In genomic region chr15:95205101-95205500, GRCh38 we compare ENCODE assay signal across 28 cellular contexts.
DNase-seq lines count a peak whose midpoint lies in the region; ATAC-seq, FAIRE-seq and TF ChIP-seq lines count a peak whose summit lies in the region.
"Had no signal": no experiment of that assay in that cellular context is flagged by ENCODE, and none has a peak within 500 bp of the region (broad histone marks: within the 10 kb centered on the region; RNA-seq: fewer than 3 reads in every experiment).

No MANE protein-coding gene starts in this region.

- peak overlapping the region; percentile 79 for H3K27ac Mint-ChIP-seq in type B pancreatic cell
- H3K27ac Mint-ChIP-seq in stimulated activated memory B cell treated with anti-CD40 and anti-IgM and Interleukin-4, amounts not matched to agents 10 μg/mL and 1 μg/mL and 100 μg/mL, for 72 hours: no peak overlapping the region
- H3K27ac Mint-ChIP-seq: CD14-positive monocyte; CD4-positive, alpha-beta memory T cell; CD4-positive, CD25-positive, alpha-beta regulatory T cell; CD8-positive, alpha-beta memory T cell had no signal

- no peak for TF ChIP-seq CTCF in bronchial epithelial cell (IDR thresholded peaks at IDR 0.05; ENCODE audit: insufficient read depth, low read length, severe bottlenecking)
- TF ChIP-seq CTCF in epithelial cell of esophagus (IDR thresholded peaks at IDR 0.05; ENCODE audit: insufficient read depth, low read depth, low read length, missing control alignments): no peak
- TF ChIP-seq CTCF in type B pancreatic cell (conservative IDR thresholded peaks at IDR 0.05): no peak

- peaks cover 19% of the 10 kb centered on the region for H3K36me3 Mint-ChIP-seq in type B pancreatic cell
- H3K36me3 Mint-ChIP-seq in stimulated activated memory B cell treated with anti-CD40 and anti-IgM and Interleukin-4, amounts not matched to agents 10 μg/mL and 1 μg/mL and 100 μg/mL, for 72 hours: no peaks in the 10 kb centered on the region
- H3K36me3 Mint-ChIP-seq: CD14-positive monocyte; CD4-positive, alpha-beta memory T cell; CD4-positive, CD25-positive, alpha-beta regulatory T cell; CD8-positive, alpha-beta memory T cell had no signal

- H3K4me1 Mint-ChIP-seq in type B pancreatic cell (ENCODE audit: unreplicated experiment): no peaks in the 10 kb centered on the region
- no peaks in the 10 kb centered on the region for H3K4me1 Mint-ChIP-seq in stimulated activated memory B cell treated with anti-CD40 and anti-IgM and Interleukin-4, amounts not matched to agents 10 μg/mL and 1 μg/mL and 100 μg/mL, for 72 hours
- H3K4me1 Mint-ChIP-seq: CD14-positive monocyte; CD4-positive, alpha-beta memory T cell; CD4-positive, CD25-positive, alpha-beta regulatory T cell; CD8-positive, alpha-beta memory T cell had no signal

- DNase-seq in bronchial epithelial cell (ENCODE audit: low read depth) (peak; percentile 55), epithelial cell of esophagus (ENCODE audit: low read depth) (peak; percentile 70), type B pancreatic cell (ENCODE audit: extremely low spot score, unreplicated experiment) (no peak)
- DNase-seq: 8988T; ACHN; BE2C; C1 segment of cervical spinal cord; CD4-positive, alpha-beta memory T cell; CD4-positive, CD25-positive, alpha-beta regulatory T cell; CD8-positive, alpha-beta memory T cell; COR-L47; DMS 273 treated with DMSO at 0.1 percent for 48 hours; DMS153; DMS53; DMS79; DND-41; EL; GDM1 had no signal

- H3K27me3 ChIP-seq in bronchial epithelial cell (ENCODE audit: control insufficient read depth, insufficient read depth, low read length): no peaks in the 10 kb centered on the region
- H3K27me3 ChIP-seq: BE2C, BLaER1 had no signal

- no peaks in the 10 kb centered on the region for H3K27me3 Mint-ChIP-seq in type B pancreatic cell
- no peaks in the 10 kb centered on the region for H3K27me3 Mint-ChIP-seq in stimulated activated memory B cell treated with anti-CD40 and anti-IgM and Interleukin-4, amounts not matched to agents 10 μg/mL and 1 μg/mL and 100 μg/mL, for 72 hours
- H3K27me3 Mint-ChIP-seq: CD4-positive, alpha-beta memory T cell; CD4-positive, CD25-positive, alpha-beta regulatory T cell had no signal

- H3K4me3 Mint-ChIP-seq in type B pancreatic cell: peak overlapping the region; percentile 32
- no peak overlapping the region for H3K4me3 Mint-ChIP-seq in stimulated activated memory B cell treated with anti-CD40 and anti-IgM and Interleukin-4, amounts not matched to agents 10 μg/mL and 1 μg/mL and 100 μg/mL, for 72 hours
- H3K4me3 Mint-ChIP-seq: CD14-positive monocyte; CD4-positive, alpha-beta memory T cell; CD4-positive, CD25-positive, alpha-beta regulatory T cell; CD8-positive, alpha-beta memory T cell had no signal

- peaks cover 37% of the 10 kb centered on the region for H3K9me3 Mint-ChIP-seq in type B pancreatic cell
- peaks cover 17% of the 10 kb centered on the region for H3K9me3 Mint-ChIP-seq in stimulated activated memory B cell treated with anti-CD40 and anti-IgM and Interleukin-4, amounts not matched to agents 10 μg/mL and 1 μg/mL and 100 μg/mL, for 72 hours

- H3K4me3 ChIP-seq in bronchial epithelial cell (ENCODE audit: low read depth, low read length) (no peak overlapping the region), epithelial cell of esophagus (ENCODE audit: low read length) (no peak overlapping the region)
- H3K4me3 ChIP-seq: BLaER1, GM12878 had no signal

- no peaks in the 10 kb centered on the region for H3K36me3 ChIP-seq in bronchial epithelial cell (ENCODE audit: control insufficient read depth, insufficient read depth, low read length)
- H3K36me3 ChIP-seq: BE2C, BLaER1 had no signal

- FAIRE-seq in bronchial epithelial cell (lab: Jason Lieb, UNC): no peak
- FAIRE-seq: A204.1, GM12878, GM12892, GM19239 had no signal

- ATAC-seq in esophagus mucosa: peak; percentile 26
- no peak for ATAC-seq in HG02981 (IDR thresholded peaks at IDR 0.05; ENCODE audit: unreplicated experiment)
- ATAC-seq in stimulated activated memory B cell treated with anti-CD40 and anti-IgM and Interleukin-4, amounts not matched to agents 10 μg/mL and 1 μg/mL and 100 μg/mL, for 72 hours: no peak
- ATAC-seq in GM21390 (IDR thresholded peaks at IDR 0.05; ENCODE audit: unreplicated experiment): no peak
- ATAC-seq: GM12878 had no signal
